1 cellular context compared by ENCODE assay signal in genomic region chr9:34249274-34249673, GRCh38.
TF ChIP-seq lines count a peak whose summit lies in the region.

No MANE protein-coding gene starts in this region.

TF ChIP-seq in GM23338, 12 proteins besides CTCF, POLR2A, EP300 and RAD21 (continued from another document):
- no peak for TF ChIP-seq ZNF462 (CRISPR knock-in tag; IDR thresholded peaks at IDR 0.05)
